In the genomic region with DNA sequence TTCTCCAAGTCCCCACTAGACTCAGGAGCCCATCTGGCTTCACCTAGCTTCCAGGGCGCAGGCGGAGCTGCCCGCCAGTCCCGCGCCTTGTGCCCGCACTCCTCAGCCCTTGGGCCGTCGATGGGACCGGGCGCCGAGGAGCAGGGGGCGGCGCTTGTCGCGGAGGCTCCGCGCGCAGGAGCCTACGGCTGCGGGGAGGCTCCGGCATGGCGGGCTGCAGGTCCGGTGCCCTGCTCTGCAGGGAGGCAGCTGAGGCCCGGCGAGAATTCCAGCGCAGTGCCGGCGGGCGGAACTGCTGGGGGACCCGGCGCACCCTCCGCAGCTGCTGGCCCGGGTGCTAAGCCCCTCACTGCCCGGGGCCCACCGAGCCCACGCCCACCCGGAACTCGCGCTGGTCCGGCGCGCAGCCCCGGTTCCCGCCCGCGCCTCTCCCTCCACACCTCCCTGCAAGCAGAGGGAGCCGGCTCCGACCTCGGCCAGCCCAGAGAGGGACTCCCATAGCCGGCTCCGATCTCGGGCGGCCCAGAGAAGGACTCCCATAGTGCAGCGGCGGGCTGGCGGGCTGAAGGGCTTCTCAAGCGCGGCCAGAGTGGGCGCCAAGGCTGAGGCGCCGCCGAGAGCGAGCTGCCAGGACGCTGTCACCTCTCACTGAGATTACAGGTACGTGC, we compare ENCODE assay signal across 35 cellular contexts.
"Had no signal": no experiment of that assay in that cellular context is flagged by ENCODE, and none has a peak within 500 bp of the region (broad histone marks: within the 10 kb centered on the region; RNA-seq: fewer than 3 reads in every experiment).

No MANE protein-coding gene starts in this region.

- H3K4me3 ChIP-seq: adrenal gland, ascending aorta, breast epithelium, cardiac muscle cell, coronary artery, dorsolateral prefrontal cortex had no signal

- H3K9me3 Mint-ChIP-seq: activated B cell treated with CpG ODN at 0.5 μM for 24 hours; activated CD8-positive, alpha-beta T cell treated with anti-CD3 and anti-CD28 coated beads for 36 hours; activated naive CD4-positive, alpha-beta T cell treated with anti-CD3 and anti-CD28 coated beads for 36 hours; activated naive CD4-positive, alpha-beta T cell treated with anti-CD3 and anti-CD28 coated beads, Interleukin-2, amount 50 U/mL, for 24 hours; activated naive CD8-positive, alpha-beta T cell treated with anti-CD3 and anti-CD28 coated beads for 36 hours; activated naive CD8-positive, alpha-beta T cell treated with anti-CD3 and anti-CD28 coated beads, Interleukin-2, amount 50 U/mL, for 24 hours; activated T-cell treated with anti-CD3 and anti-CD28 coated beads, Interleukin-2, amount 50 U/mL, for 4 hours; activated T-helper 1 cell treated with anti-CD3 and anti-CD28 coated beads, Interleukin-12 subunit alpha, Interleukin-12 subunit beta, Interleukin-2, Interleukin-4 antibody, amounts not matched to agents 30 ng/mL and 10 ng/mL and 1 ng/mL, durations not matched to agents 14 hours and 24 hours and 36 hours; activated T-helper 2 cell treated with anti-CD3 and anti-CD28 coated beads, Interferon-gamma antibody, Interleukin-2, Interleukin-4, amounts not matched to agents 10 μg/mL and 5 μg/mL and 100 μg/mL, durations not matched to agents 14 hours and 24 hours and 36 hours; dendritic cell treated with granulocyte-macrophage colony-stimulating factor and Interleukin-4, amounts not matched to agents 40 ng/mL and 50 ng/mL, for 4 days; T-helper 2 cell treated with Interferon-gamma antibody and Interleukin-4, amounts not matched to agents 5 μg/mL and 100 μg/mL, for 36 hours had no signal

- DNase-seq: activated B cell treated with CpG ODN at 0.5 μM for 24 hours; activated CD4-positive, alpha-beta T cell treated with anti-CD3 and anti-CD28 coated beads for 48 hours; activated CD4-positive, alpha-beta T cell treated with anti-CD3 and anti-CD28 coated beads, Interleukin-2, amount 50 U/mL, for 1 hour; activated CD4-positive, alpha-beta T cell treated with anti-CD3 and anti-CD28 coated beads, Interleukin-2, amount 50 U/mL, for 48 hours; activated CD8-positive, alpha-beta memory T cell treated with anti-CD3 and anti-CD28 coated beads for 24 hours; activated CD8-positive, alpha-beta T cell treated with anti-CD3 and anti-CD28 coated beads for 36 hours; activated effector memory CD4-positive, alpha-beta T cell treated with anti-CD3 and anti-CD28 coated beads, Interleukin-2, amount 50 U/mL, for 16 hours; activated naive CD4-positive, alpha-beta T cell treated with anti-CD3 and anti-CD28 coated beads for 36 hours; activated naive CD8-positive, alpha-beta T cell treated with anti-CD3 and anti-CD28 coated beads for 36 hours; activated naive CD8-positive, alpha-beta T cell treated with anti-CD3 and anti-CD28 coated beads, Interleukin-2, amount 50 U/mL, for 24 hours; activated T-cell treated with anti-CD3 and anti-CD28 coated beads, Interleukin-2, amount 50 U/mL, for 4 hours; adrenal gland; amygdala; central memory CD4-positive, alpha-beta T cell; cerebellar nuclear complex; dorsolateral prefrontal cortex; effector memory CD4-positive, alpha-beta T cell; endodermal cell; foreskin fibroblast; T-helper 1 cell; T-helper 17 cell; T1000; WERI-Rb-1 had no signal

- H3K4me1 ChIP-seq: breast epithelium had no signal

- H3K36me3 ChIP-seq: adrenal gland, ascending aorta, breast epithelium, cardiac muscle cell, WERI-Rb-1 had no signal

- H3K27me3 Mint-ChIP-seq: brain had no signal

- H3K4me1 Mint-ChIP-seq: activated naive CD4-positive, alpha-beta T cell treated with anti-CD3 and anti-CD28 coated beads, Interleukin-2, amount 50 U/mL, for 24 hours; activated naive CD8-positive, alpha-beta T cell treated with anti-CD3 and anti-CD28 coated beads for 36 hours; activated naive CD8-positive, alpha-beta T cell treated with anti-CD3 and anti-CD28 coated beads, Interleukin-2, amount 50 U/mL, for 24 hours had no signal

- H3K27me3 ChIP-seq: adrenal gland, ascending aorta, breast epithelium, cardiac muscle cell, dorsolateral prefrontal cortex had no signal

- H3K4me3 Mint-ChIP-seq: activated B cell treated with CpG ODN at 0.5 μM for 24 hours; activated CD8-positive, alpha-beta T cell treated with anti-CD3 and anti-CD28 coated beads for 36 hours; activated naive CD4-positive, alpha-beta T cell treated with anti-CD3 and anti-CD28 coated beads for 36 hours; activated naive CD4-positive, alpha-beta T cell treated with anti-CD3 and anti-CD28 coated beads, Interleukin-2, amount 50 U/mL, for 24 hours; activated naive CD8-positive, alpha-beta T cell treated with anti-CD3 and anti-CD28 coated beads for 36 hours; activated naive CD8-positive, alpha-beta T cell treated with anti-CD3 and anti-CD28 coated beads, Interleukin-2, amount 50 U/mL, for 24 hours; activated T-cell treated with anti-CD3 and anti-CD28 coated beads, Interleukin-2, amount 50 U/mL, for 4 hours; activated T-helper 1 cell treated with anti-CD3 and anti-CD28 coated beads, Interleukin-12 subunit alpha, Interleukin-12 subunit beta, Interleukin-2, Interleukin-4 antibody, amounts not matched to agents 30 ng/mL and 10 ng/mL and 1 ng/mL, durations not matched to agents 14 hours and 24 hours and 36 hours; brain; dendritic cell treated with granulocyte-macrophage colony-stimulating factor and Interleukin-4, amounts not matched to agents 40 ng/mL and 50 ng/mL, for 4 days; endodermal cell; T-helper 17 cell; T-helper 2 cell treated with Interferon-gamma antibody and Interleukin-4, amounts not matched to agents 5 μg/mL and 100 μg/mL, for 36 hours had no signal

- H3K36me3 Mint-ChIP-seq: activated naive CD4-positive, alpha-beta T cell treated with anti-CD3 and anti-CD28 coated beads, Interleukin-2, amount 50 U/mL, for 24 hours; activated naive CD8-positive, alpha-beta T cell treated with anti-CD3 and anti-CD28 coated beads for 36 hours; brain had no signal

- H3K27ac Mint-ChIP-seq: activated B cell treated with CpG ODN at 0.5 μM for 24 hours; activated CD8-positive, alpha-beta T cell treated with anti-CD3 and anti-CD28 coated beads for 36 hours; activated naive CD4-positive, alpha-beta T cell treated with anti-CD3 and anti-CD28 coated beads for 36 hours; activated naive CD4-positive, alpha-beta T cell treated with anti-CD3 and anti-CD28 coated beads, Interleukin-2, amount 50 U/mL, for 24 hours; activated naive CD8-positive, alpha-beta T cell treated with anti-CD3 and anti-CD28 coated beads for 36 hours; activated naive CD8-positive, alpha-beta T cell treated with anti-CD3 and anti-CD28 coated beads, Interleukin-2, amount 50 U/mL, for 24 hours; activated T-helper 1 cell treated with anti-CD3 and anti-CD28 coated beads, Interleukin-12 subunit alpha, Interleukin-12 subunit beta, Interleukin-2, Interleukin-4 antibody, amounts not matched to agents 30 ng/mL and 10 ng/mL and 1 ng/mL, durations not matched to agents 14 hours and 24 hours and 36 hours; activated T-helper 2 cell treated with anti-CD3 and anti-CD28 coated beads, Interferon-gamma antibody, Interleukin-2, Interleukin-4, amounts not matched to agents 10 μg/mL and 5 μg/mL and 100 μg/mL, durations not matched to agents 14 hours and 24 hours and 36 hours; brain; dendritic cell treated with granulocyte-macrophage colony-stimulating factor and Interleukin-4, amounts not matched to agents 40 ng/mL and 50 ng/mL, for 4 days; endodermal cell; T-helper 17 cell; T-helper 2 cell treated with Interferon-gamma antibody and Interleukin-4, amounts not matched to agents 5 μg/mL and 100 μg/mL, for 36 hours had no signal

- H3K9me3 ChIP-seq: adrenal gland, ascending aorta, breast epithelium had no signal

- H3K27ac ChIP-seq: adrenal gland, ascending aorta, breast epithelium, cardiac muscle cell, coronary artery, dorsolateral prefrontal cortex, WERI-Rb-1 had no signal

- ATAC-seq: activated CD4-positive, CD25-positive, alpha-beta regulatory T cell treated with anti-CD3 and anti-CD28 coated beads, Interleukin-2, amount 50 U/mL, for 24 hours; activated CD8-positive, alpha-beta T cell treated with anti-CD3 and anti-CD28 coated beads for 36 hours; activated naive CD8-positive, alpha-beta T cell treated with anti-CD3 and anti-CD28 coated beads, Interleukin-2, amount 50 U/mL, for 24 hours; activated T-cell treated with anti-CD3 and anti-CD28 coated beads, Interleukin-2, amount 50 U/mL, for 4 hours; esophagus mucosa; T-helper 17 cell had no signal
